8 cellular contexts compared by ENCODE assay signal in the genomic region with DNA sequence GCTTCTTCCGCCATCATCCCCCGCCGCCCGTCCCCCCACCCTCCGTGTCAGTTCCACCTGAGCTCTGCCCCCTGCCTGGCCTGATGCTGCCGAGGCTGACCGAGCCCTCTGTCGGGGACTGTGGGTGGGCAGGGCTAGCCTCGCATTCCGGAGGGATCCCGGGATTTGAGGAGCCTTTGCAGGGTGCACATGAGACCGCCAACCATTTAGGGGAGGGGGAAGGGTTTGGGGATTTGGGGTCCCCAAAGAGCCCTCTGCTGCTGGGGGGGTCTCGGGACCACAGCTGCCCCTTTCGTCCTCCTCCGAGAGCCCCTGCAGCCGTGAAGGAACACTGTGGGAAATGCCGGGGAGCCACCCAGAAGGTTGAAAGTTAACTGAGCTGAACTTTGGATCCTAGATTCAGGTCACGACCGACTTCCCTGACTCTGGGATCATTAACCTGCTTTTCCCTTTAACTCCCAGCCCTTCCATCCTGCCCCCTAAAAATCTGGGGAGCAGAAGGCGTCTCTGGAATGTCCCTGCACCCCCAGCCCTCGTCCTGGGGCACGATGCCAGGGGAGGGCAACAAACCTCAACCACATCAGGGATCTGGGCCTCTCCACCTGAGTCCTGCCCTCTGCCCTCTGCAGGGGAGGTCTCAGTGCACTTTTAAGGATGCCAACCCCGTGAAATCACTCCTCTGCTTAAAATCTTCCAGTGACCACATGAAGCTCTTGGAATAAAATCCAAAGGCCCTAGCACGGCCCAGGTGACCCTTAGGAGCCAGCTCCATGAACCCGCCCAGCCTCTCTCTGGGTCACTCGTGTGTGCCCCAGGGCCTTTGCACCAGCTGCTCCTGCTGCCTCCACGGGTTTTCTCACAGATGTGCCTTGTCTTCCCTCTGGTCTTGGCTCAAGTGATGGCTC.
A peak's percentile ranks its signal among the peaks of the same experiment; 100 is the strongest.
DNase-seq lines count a peak whose midpoint lies in the region; TF ChIP-seq lines count a peak whose summit lies in the region.

No MANE protein-coding gene starts in this region.

- no peak overlapping the region for H2AFZ ChIP-seq in ACC112 (ENCODE audit: low read length, unreplicated experiment)

- no peak for TF ChIP-seq CTCF in nephron (IDR thresholded peaks at IDR 0.05; ENCODE audit: unreplicated experiment in 3 of 3)

- H3K9ac ChIP-seq in duodenal mucosa (ENCODE audit: low read depth in 1 of 2, low read length in 2 of 2) = peak overlapping the region; percentile 38 to 59

- no peaks in the 10 kb centered on the region for H3K27me3 ChIP-seq in ACC112 (ENCODE audit: insufficient read depth, low read length)
- no peaks in the 10 kb centered on the region for H3K27me3 ChIP-seq in duodenal mucosa (ENCODE audit: control insufficient read depth in 1 of 2, insufficient read depth in 2 of 2, low read length in 2 of 2)

- H3K27ac ChIP-seq in ACC112 (ENCODE audit: low read depth, low read length) (peak overlapping the region; percentile 72), duodenal mucosa (ENCODE audit: low read depth, low read length) (peak overlapping the region; percentile 70)

- DNase-seq in HuH-7 (ENCODE audit: low spot score) = peak; percentile 64
- no peak for DNase-seq in NCI-H510A treated with DMSO at 0.1 percent for 48 hours (lab: John Stamatoyannopoulos, UW)
- DNase-seq in GDM1 (lab: John Stamatoyannopoulos, UW) = no peak
- DNase-seq in germinal center (ENCODE audit: low spot score) = no peak
- DNase-seq in NCI-H524 (lab: John Stamatoyannopoulos, UW) = no peak

- H3K36me3 Mint-ChIP-seq in nephron (ENCODE audit: low read depth) = peaks cover 13% of the 10 kb centered on the region

- no peaks in the 10 kb centered on the region for H3K9me3 Mint-ChIP-seq in nephron

- peaks cover 64% of the 10 kb centered on the region for H3K4me1 Mint-ChIP-seq in nephron

- H3K27ac Mint-ChIP-seq in nephron = peak overlapping the region; percentile 69 to 91 (median 90)

- H3K79me2 ChIP-seq in ACC112 (ENCODE audit: control insufficient read depth, insufficient read depth, low read length, unreplicated experiment) = peaks cover 42% of the 10 kb centered on the region

- no peaks in the 10 kb centered on the region for H3K9me3 ChIP-seq in duodenal mucosa (ENCODE audit: control insufficient read depth in 1 of 2, low read length in 2 of 2)

- peak overlapping the region; percentile 59 to 81 (median 64) for H3K4me3 Mint-ChIP-seq in nephron

- H3K4me1 ChIP-seq in ACC112 (ENCODE audit: control insufficient read depth, insufficient read depth, low read length, unreplicated experiment) = peaks cover 73% of the 10 kb centered on the region
- H3K4me1 ChIP-seq in duodenal mucosa (ENCODE audit: control insufficient read depth in 1 of 2, insufficient read depth in 2 of 2, low read length in 2 of 2) = peaks cover 55 to 58% of the 10 kb centered on the region in 2 donors

- no peaks in the 10 kb centered on the region for H3K27me3 Mint-ChIP-seq in nephron (ENCODE audit: low read depth)

- H3K36me3 ChIP-seq in ACC112 (ENCODE audit: insufficient read depth, low read length) = no peaks in the 10 kb centered on the region
- H3K36me3 ChIP-seq in duodenal mucosa (ENCODE audit: control insufficient read depth in 1 of 2, insufficient read depth in 2 of 2, low read length in 2 of 2) = peaks cover 3 to 23% of the 10 kb centered on the region in 2 donors

- peak overlapping the region; percentile 81 for H3K4me3 ChIP-seq in ACC112 (ENCODE audit: low read depth, low read length)
- peak overlapping the region; percentile 46 to 60 for H3K4me3 ChIP-seq in duodenal mucosa (ENCODE audit: low read depth in 1 of 2, low read length in 2 of 2)
